In the genomic region with DNA sequence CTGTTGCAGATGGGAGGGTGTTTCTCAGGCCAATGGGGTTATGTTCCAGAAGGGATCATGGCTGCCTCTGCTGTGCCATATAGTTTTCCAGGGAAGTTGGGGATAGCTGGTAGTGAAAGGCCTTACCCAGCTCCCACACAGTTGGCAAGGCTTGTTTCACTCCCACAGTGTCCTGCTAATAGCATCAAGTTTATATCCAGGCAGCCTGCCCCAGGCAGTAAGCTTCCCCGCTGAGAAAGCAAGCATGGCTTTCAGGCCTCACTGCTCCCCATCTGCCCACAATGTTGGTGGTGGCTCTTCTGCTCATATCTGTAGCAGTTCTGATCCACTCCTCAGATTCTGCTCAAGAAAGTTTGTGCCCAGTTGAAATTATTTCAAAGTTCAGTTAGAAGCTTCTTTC, we compare ENCODE assay signal across 1 cellular context.
TF ChIP-seq lines count a peak whose summit lies in the region.

No MANE protein-coding gene starts in this region.

TF ChIP-seq in K562, 482 proteins besides CTCF, POLR2A, EP300 and RAD21 (continued from another document):
- TF ChIP-seq, protein P1, sequence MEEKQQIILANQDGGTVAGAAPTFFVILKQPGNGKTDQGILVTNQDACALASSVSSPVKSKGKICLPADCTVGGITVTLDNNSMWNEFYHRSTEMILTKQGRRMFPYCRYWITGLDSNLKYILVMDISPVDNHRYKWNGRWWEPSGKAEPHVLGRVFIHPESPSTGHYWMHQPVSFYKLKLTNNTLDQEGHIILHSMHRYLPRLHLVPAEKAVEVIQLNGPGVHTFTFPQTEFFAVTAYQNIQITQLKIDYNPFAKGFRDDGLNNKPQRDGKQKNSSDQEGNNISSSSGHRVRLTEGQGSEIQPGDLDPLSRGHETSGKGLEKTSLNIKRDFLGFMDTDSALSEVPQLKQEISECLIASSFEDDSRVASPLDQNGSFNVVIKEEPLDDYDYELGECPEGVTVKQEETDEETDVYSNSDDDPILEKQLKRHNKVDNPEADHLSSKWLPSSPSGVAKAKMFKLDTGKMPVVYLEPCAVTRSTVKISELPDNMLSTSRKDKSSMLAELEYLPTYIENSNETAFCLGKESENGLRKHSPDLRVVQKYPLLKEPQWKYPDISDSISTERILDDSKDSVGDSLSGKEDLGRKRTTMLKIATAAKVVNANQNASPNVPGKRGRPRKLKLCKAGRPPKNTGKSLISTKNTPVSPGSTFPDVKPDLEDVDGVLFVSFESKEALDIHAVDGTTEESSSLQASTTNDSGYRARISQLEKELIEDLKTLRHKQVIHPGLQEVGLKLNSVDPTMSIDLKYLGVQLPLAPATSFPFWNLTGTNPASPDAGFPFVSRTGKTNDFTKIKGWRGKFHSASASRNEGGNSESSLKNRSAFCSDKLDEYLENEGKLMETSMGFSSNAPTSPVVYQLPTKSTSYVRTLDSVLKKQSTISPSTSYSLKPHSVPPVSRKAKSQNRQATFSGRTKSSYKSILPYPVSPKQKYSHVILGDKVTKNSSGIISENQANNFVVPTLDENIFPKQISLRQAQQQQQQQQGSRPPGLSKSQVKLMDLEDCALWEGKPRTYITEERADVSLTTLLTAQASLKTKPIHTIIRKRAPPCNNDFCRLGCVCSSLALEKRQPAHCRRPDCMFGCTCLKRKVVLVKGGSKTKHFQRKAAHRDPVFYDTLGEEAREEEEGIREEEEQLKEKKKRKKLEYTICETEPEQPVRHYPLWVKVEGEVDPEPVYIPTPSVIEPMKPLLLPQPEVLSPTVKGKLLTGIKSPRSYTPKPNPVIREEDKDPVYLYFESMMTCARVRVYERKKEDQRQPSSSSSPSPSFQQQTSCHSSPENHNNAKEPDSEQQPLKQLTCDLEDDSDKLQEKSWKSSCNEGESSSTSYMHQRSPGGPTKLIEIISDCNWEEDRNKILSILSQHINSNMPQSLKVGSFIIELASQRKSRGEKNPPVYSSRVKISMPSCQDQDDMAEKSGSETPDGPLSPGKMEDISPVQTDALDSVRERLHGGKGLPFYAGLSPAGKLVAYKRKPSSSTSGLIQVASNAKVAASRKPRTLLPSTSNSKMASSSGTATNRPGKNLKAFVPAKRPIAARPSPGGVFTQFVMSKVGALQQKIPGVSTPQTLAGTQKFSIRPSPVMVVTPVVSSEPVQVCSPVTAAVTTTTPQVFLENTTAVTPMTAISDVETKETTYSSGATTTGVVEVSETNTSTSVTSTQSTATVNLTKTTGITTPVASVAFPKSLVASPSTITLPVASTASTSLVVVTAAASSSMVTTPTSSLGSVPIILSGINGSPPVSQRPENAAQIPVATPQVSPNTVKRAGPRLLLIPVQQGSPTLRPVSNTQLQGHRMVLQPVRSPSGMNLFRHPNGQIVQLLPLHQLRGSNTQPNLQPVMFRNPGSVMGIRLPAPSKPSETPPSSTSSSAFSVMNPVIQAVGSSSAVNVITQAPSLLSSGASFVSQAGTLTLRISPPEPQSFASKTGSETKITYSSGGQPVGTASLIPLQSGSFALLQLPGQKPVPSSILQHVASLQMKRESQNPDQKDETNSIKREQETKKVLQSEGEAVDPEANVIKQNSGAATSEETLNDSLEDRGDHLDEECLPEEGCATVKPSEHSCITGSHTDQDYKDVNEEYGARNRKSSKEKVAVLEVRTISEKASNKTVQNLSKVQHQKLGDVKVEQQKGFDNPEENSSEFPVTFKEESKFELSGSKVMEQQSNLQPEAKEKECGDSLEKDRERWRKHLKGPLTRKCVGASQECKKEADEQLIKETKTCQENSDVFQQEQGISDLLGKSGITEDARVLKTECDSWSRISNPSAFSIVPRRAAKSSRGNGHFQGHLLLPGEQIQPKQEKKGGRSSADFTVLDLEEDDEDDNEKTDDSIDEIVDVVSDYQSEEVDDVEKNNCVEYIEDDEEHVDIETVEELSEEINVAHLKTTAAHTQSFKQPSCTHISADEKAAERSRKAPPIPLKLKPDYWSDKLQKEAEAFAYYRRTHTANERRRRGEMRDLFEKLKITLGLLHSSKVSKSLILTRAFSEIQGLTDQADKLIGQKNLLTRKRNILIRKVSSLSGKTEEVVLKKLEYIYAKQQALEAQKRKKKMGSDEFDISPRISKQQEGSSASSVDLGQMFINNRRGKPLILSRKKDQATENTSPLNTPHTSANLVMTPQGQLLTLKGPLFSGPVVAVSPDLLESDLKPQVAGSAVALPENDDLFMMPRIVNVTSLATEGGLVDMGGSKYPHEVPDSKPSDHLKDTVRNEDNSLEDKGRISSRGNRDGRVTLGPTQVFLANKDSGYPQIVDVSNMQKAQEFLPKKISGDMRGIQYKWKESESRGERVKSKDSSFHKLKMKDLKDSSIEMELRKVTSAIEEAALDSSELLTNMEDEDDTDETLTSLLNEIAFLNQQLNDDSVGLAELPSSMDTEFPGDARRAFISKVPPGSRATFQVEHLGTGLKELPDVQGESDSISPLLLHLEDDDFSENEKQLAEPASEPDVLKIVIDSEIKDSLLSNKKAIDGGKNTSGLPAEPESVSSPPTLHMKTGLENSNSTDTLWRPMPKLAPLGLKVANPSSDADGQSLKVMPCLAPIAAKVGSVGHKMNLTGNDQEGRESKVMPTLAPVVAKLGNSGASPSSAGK (IDR thresholded peaks at IDR 0.05), result no peak
- TF ChIP-seq ARNT (IDR thresholded peaks at IDR 0.05), result no peak
- TF ChIP-seq ZNF778 (CRISPR knock-in tag; IDR thresholded peaks at IDR 0.05), result no peak
- TF ChIP-seq PHTF2 (CRISPR knock-in tag; IDR thresholded peaks at IDR 0.05), result no peak
- TF ChIP-seq HSF4 (CRISPR knock-in tag; IDR thresholded peaks at IDR 0.05; ENCODE audit: borderline replicate concordance), result no peak
- no peak for TF ChIP-seq ARID1B (IDR thresholded peaks at IDR 0.05)
- TF ChIP-seq RREB1 (CRISPR knock-in tag; IDR thresholded peaks at IDR 0.05), result no peak
- no peak for TF ChIP-seq ZNF77 (CRISPR knock-in tag; IDR thresholded peaks at IDR 0.05)
- TF ChIP-seq CREB1 (IDR thresholded peaks at IDR 0.05), result no peak
- TF ChIP-seq CREB1 (CRISPR knock-in tag; IDR thresholded peaks at IDR 0.05), result no peak
- TF ChIP-seq CHD4 (IDR thresholded peaks at IDR 0.05; ENCODE audit: insufficient read depth, insufficient replicate concordance, low read depth, low read length, poor library complexity, severe bottlenecking), result no peak
